Comparison of ENCODE assay signal across 22 cellular contexts in the genomic region with DNA sequence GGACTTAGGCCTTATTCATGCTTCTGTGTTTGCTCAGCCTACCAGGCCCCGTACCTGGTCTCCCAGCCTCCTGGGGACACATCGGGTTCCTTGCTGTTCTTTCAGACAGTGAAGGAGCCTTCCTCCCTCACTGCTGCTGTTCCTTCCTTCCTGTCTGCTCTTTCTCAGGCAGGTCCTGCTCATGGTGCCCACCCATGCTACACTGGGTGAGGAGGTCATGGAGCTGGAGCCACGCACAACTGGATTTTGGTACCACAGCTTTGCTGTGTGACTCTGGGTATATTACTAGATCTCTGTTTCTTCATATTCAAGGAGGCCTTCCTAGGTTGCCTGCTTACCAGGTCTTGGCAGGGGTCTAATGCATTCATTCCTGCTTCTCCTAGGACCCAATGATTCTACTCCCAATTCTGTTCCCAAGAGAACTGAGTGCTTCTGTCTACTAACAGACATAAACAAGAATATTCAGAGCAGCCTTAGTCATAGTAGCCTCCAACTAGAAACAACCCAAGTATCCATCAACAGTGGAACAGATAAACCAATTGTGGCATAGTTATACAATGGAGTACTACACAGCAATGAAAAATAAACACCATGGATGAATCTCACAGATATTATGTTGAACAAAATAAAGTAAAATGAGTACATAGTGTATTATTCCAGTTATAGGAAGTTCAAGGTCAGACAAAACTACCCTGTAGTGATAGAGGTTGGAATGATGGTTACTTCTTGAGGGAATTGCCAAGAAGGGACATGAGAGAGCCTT.
DNase-seq lines count a peak whose midpoint lies in the region; ATAC-seq, FAIRE-seq and TF ChIP-seq lines count a peak whose summit lies in the region.
"Had no signal": no experiment of that assay in that cellular context is flagged by ENCODE, and none has a peak within 500 bp of the region (broad histone marks: within the 10 kb centered on the region; RNA-seq: fewer than 3 reads in every experiment).

No MANE protein-coding gene starts in this region.

- no peak for TF ChIP-seq EP300 in A549 (IDR thresholded peaks at IDR 0.05)
- no peak for TF ChIP-seq EP300 in HepG2 (IDR thresholded peaks at IDR 0.05; ENCODE audit: low read depth in 2 of 2, low read length in 2 of 2)
- TF ChIP-seq EP300 in HepG2 (CRISPR knock-in tag; IDR thresholded peaks at IDR 0.05; ENCODE audit: borderline replicate concordance), result no peak

- H3K27ac ChIP-seq in A549, result peak overlapping the region in 1 of 2 experiments; percentile 86; a peak in 3 of 6 replicates
- no peak overlapping the region for H3K27ac ChIP-seq in HepG2 (ENCODE audit: extremely low read length, insufficient read depth, low read length)
- H3K27ac ChIP-seq in osteoblast (ENCODE audit: low read depth, low read length), result no peak overlapping the region
- H3K27ac ChIP-seq: BLaER1, PC-9 had no signal

- BruUV-seq in HepG2 (replicated peaks; lab: Mats Ljungman, UMichigan), result no TSS peak

- H3K9ac ChIP-seq in HepG2 (ENCODE audit: insufficient read depth, low read depth, low read length), result peak overlapping the region; percentile 2; the same call in 1 of the 2 replicates
- H3K9ac ChIP-seq: BLaER1 had no signal

- H3K27me3 Mint-ChIP-seq in HFFc6 (ENCODE audit: insufficient read depth) (peaks cover 4% of the 10 kb centered on the region; the same call in 1 of the 2 replicates), chondrocyte (ENCODE audit: low read depth) (no peaks in the 10 kb centered on the region)

- 88% methylated on average over 3 of the region's 3 CpGs for whole genome bisulfite sequencing in A549 (ENCODE audit: missing lambda C conversion rate)
- WGBS in HepG2 (ENCODE audit: low lambda C conversion rate), result 66% methylated on average over 3 of the region's 3 CpGs

- H3K36me3 Mint-ChIP-seq in HFFc6 (ENCODE audit: low read depth), result peaks cover 6% of the 10 kb centered on the region
- no peaks in the 10 kb centered on the region for H3K36me3 Mint-ChIP-seq in chondrocyte (ENCODE audit: low read depth)

- H3K9me3 Mint-ChIP-seq in HFFc6 (no peaks in the 10 kb centered on the region), chondrocyte (ENCODE audit: low read depth) (no peaks in the 10 kb centered on the region)
- H3K9me3 Mint-ChIP-seq: CD8-positive, alpha-beta T cell had no signal

- no peak for ATAC-seq in A549
- peak; percentile 15; the same call in 2 of the 3 replicates for ATAC-seq in HepG2
- ATAC-seq: CD8-positive, alpha-beta T cell had no signal

- intact Hi-C loops in HepG2 (cut with micrococcal nuclease; ENCODE audit: unreplicated experiment), result no loop called here

- H3K4me2 ChIP-seq in A549, result no peak overlapping the region
- no peak overlapping the region for H3K4me2 ChIP-seq in HepG2 (ENCODE audit: low read depth, low read length)
- no peak overlapping the region for H3K4me2 ChIP-seq in osteoblast (ENCODE audit: insufficient read depth, low read length)
- H3K4me2 ChIP-seq: BLaER1, PC-9 had no signal

- TF ChIP-seq CTCF in A549 (IDR thresholded peaks at IDR 0.05), result no peak
- no peak for TF ChIP-seq CTCF in HFFc6 (IDR thresholded peaks at IDR 0.05)
- no peak for TF ChIP-seq CTCF in chondrocyte (IDR thresholded peaks at IDR 0.05)
- no peak for TF ChIP-seq CTCF in HepG2 (CRISPR knock-in tag; IDR thresholded peaks at IDR 0.05)
- no peak for TF ChIP-seq CTCF in osteoblast (IDR thresholded peaks at IDR 0.05; ENCODE audit: extremely low read depth, low read depth, low read length)

- peaks cover 47% of the 10 kb centered on the region for H3K4me1 Mint-ChIP-seq in HFFc6 (ENCODE audit: low read depth)
- peaks cover 55% of the 10 kb centered on the region for H3K4me1 Mint-ChIP-seq in chondrocyte (ENCODE audit: low read depth)

- no peak for TF ChIP-seq RAD21 in A549 (conservative IDR thresholded peaks at IDR 0.05 in 1 of 2, IDR thresholded peaks at IDR 0.05 in 1 of 2)
- no peak for TF ChIP-seq RAD21 in HepG2 (CRISPR knock-in tag; IDR thresholded peaks at IDR 0.05)

- DNase-seq in A549 (ENCODE audit: low read depth in 1 of 2, low spot score in 1 of 2) (no peak), HFFc6 (no peak), chondrocyte (ENCODE audit: low spot score) (no peak), HepG2 (ENCODE audit: low spot score) (no peak), NK-92 (lab: John Stamatoyannopoulos, UW; ENCODE audit: unreplicated experiment) (no peak), osteoblast (ENCODE audit: insufficient read length, low spot score, missing footprints) (no peak), NCI-H146 (lab: John Stamatoyannopoulos, UW) (no peak), foreskin melanocyte (no peak)
- DNase-seq: CD8-positive, alpha-beta T cell; MM.1S; NCI-H1092; NCI-H1436 treated with DMSO at 0.1 percent for 48 hours; NCI-H2029 treated with DMSO at 0.1 percent for 48 hours; NCI-H2171; NCI-H526; PC-9 had no signal

- H3K4me3 Mint-ChIP-seq in HFFc6 (no peak overlapping the region), chondrocyte (ENCODE audit: unreplicated experiment) (no peak overlapping the region)
- H3K4me3 Mint-ChIP-seq: CD8-positive, alpha-beta T cell had no signal

- H3K4me3 ChIP-seq in A549 (no peak overlapping the region), HepG2 (replicated peaks in 1 of 3; ENCODE audit: insufficient read depth in 1 of 3, low read depth in 2 of 3, low read length in 3 of 3) (no peak overlapping the region), osteoblast (ENCODE audit: insufficient read depth, low read length) (no peak overlapping the region)
- H3K4me3 ChIP-seq: BLaER1, PC-9 had no signal

- peak overlapping the region; percentile 66 for H3K27ac Mint-ChIP-seq in HFFc6
- H3K27ac Mint-ChIP-seq in chondrocyte (ENCODE audit: unreplicated experiment), result peak overlapping the region; percentile 8
- H3K27ac Mint-ChIP-seq: CD8-positive, alpha-beta T cell had no signal

- TF ChIP-seq POLR2A in A549 (IDR thresholded peaks at IDR 0.05; ENCODE audit: low read length) (no peak), HepG2 (IDR thresholded peaks at IDR 0.05; ENCODE audit: insufficient read depth in 1 of 2, low read depth in 2 of 2, low read length in 2 of 2) (0 out of 4 replicates have a peak, but pooled peaks of 1 of the 2 experiments have one; percentile 6)

- H3K9me3 ChIP-seq in A549 (no peaks in the 10 kb centered on the region), HepG2 (ENCODE audit: low read length) (no peaks in the 10 kb centered on the region), osteoblast (ENCODE audit: low read depth, low read length) (no peaks in the 10 kb centered on the region)
- H3K9me3 ChIP-seq: BLaER1 had no signal

- H3K27me3 ChIP-seq in HepG2 (ENCODE audit: control insufficient read depth in 1 of 2, insufficient read depth in 2 of 2, low read length in 2 of 2), result no peaks in the 10 kb centered on the region
- no peaks in the 10 kb centered on the region for H3K27me3 ChIP-seq in osteoblast (ENCODE audit: insufficient read depth, low read length)
- H3K27me3 ChIP-seq: BLaER1 had no signal

- peaks cover 93% of the 10 kb centered on the region for H3K4me1 ChIP-seq in A549
- H3K4me1 ChIP-seq in HepG2 (ENCODE audit: insufficient read depth, low read length), result peaks cover 66% of the 10 kb centered on the region
- peaks cover 37% of the 10 kb centered on the region for H3K4me1 ChIP-seq in osteoblast (ENCODE audit: insufficient read depth, low read length)

- peaks cover 99% of the 10 kb centered on the region for H4K20me1 ChIP-seq in HepG2 (ENCODE audit: insufficient read depth, low read length)
- peaks cover 62% of the 10 kb centered on the region for H4K20me1 ChIP-seq in osteoblast (ENCODE audit: insufficient read depth, low read length)

- CTCF ChIA-PET in A549 (lab: Yijun Ruan, JAX) (no interaction called here), HepG2 (lab: Yijun Ruan, JAX; ENCODE audit: low intra/inter-chr PET ratio, low total read pairs) (no interaction called here)

- FAIRE-seq in A549 (lab: Jason Lieb, UNC) (no peak), HepG2 (lab: Jason Lieb, UNC) (no peak)
- FAIRE-seq: A204.1, D721Med, GM12891, GM18507, H54 had no signal

- POLR2A ChIA-PET in A549 (lab: Yijun Ruan, JAX), result no interaction called here
- POLR2A ChIA-PET in HepG2 (lab: Yijun Ruan, JAX), result interaction anchor here (2.6 kb wide), 1 partner anchor 16 kb away, joined by 8 read pairs; no protein-coding TSS in a partner anchor

- in situ Hi-C loops in HepG2 (cut with HindIII; ENCODE audit: extremely low pct_ligation_motif_present, low pct_unique_long_range_greater_than_20kb), result no loop called here

- H3K36me3 ChIP-seq in HepG2 (replicated peaks in 1 of 2; ENCODE audit: control insufficient read depth in 1 of 2, insufficient read depth in 2 of 2, low read length in 2 of 2) (peaks cover 11 to 23% of the 10 kb centered on the region in 2 experiments; a peak in 4 of 5 replicates), osteoblast (ENCODE audit: insufficient read depth, low read length) (no peaks in the 10 kb centered on the region)

- peaks cover 99% of the 10 kb centered on the region for H3K79me2 ChIP-seq in HepG2 (ENCODE audit: insufficient read depth, low read length)
- H3K79me2 ChIP-seq in osteoblast (ENCODE audit: insufficient read depth, low read length), result peaks cover 37% of the 10 kb centered on the region

- no peak overlapping the region for H2AFZ ChIP-seq in HepG2 (ENCODE audit: low read length)
- no peak overlapping the region for H2AFZ ChIP-seq in osteoblast (ENCODE audit: low read length)
- H2AFZ ChIP-seq: PC-9 had no signal

TF ChIP-seq in A549, 52 proteins besides CTCF, POLR2A, EP300 and RAD21 (continues in another document):
- TF ChIP-seq GATA3 (IDR thresholded peaks at IDR 0.05; ENCODE audit: borderline replicate concordance), result no peak

TF ChIP-seq in HepG2, 621 proteins besides CTCF, POLR2A, EP300 and RAD21 (continues in another document):
- 0 out of 2 replicates have a peak, but pooled peaks have one; percentile 7 for TF ChIP-seq HNF4G (IDR thresholded peaks at IDR 0.05; ENCODE audit: borderline replicate concordance, low read depth, low read length)
- TF ChIP-seq HNF4G (CRISPR knock-in tag; IDR thresholded peaks at IDR 0.05; ENCODE audit: borderline replicate concordance, low read depth), result no peak
- TF ChIP-seq ZNF768 (CRISPR knock-in tag; IDR thresholded peaks at IDR 0.05), result peak; percentile 90
- 0 out of 2 replicates have a peak, but pooled peaks have one; percentile 25 for TF ChIP-seq HOXA3 (CRISPR knock-in tag; IDR thresholded peaks at IDR 0.05)
- TF ChIP-seq ZNF747 (CRISPR knock-in tag; IDR thresholded peaks at IDR 0.05; ENCODE audit: borderline replicate concordance), result no peak
- TF ChIP-seq SNAI1 (CRISPR knock-in tag; IDR thresholded peaks at IDR 0.05; ENCODE audit: borderline replicate concordance), result no peak
- TF ChIP-seq, protein P1, sequence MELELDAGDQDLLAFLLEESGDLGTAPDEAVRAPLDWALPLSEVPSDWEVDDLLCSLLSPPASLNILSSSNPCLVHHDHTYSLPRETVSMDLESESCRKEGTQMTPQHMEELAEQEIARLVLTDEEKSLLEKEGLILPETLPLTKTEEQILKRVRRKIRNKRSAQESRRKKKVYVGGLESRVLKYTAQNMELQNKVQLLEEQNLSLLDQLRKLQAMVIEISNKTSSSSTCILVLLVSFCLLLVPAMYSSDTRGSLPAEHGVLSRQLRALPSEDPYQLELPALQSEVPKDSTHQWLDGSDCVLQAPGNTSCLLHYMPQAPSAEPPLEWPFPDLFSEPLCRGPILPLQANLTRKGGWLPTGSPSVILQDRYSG (CRISPR knock-in tag; IDR thresholded peaks at IDR 0.05), result no peak
- TF ChIP-seq RFXANK (CRISPR knock-in tag; IDR thresholded peaks at IDR 0.05), result no peak
- TF ChIP-seq ZNF282 (IDR thresholded peaks at IDR 0.05; ENCODE audit: partially characterized antibody), result no peak
